ENCODE assay signal across 8 cellular contexts in genomic region chrY:15688536-15688935, GRCh38.
"Had no signal": no experiment of that assay in that cellular context is flagged by ENCODE, and none has a peak within 500 bp of the region (broad histone marks: within the 10 kb centered on the region; RNA-seq: fewer than 3 reads in every experiment).

No MANE protein-coding gene starts in this region.

- H3K27ac Mint-ChIP-seq: GM23338, H9 had no signal

- DNase-seq: H9, HCEC 1CT, IMR-90 had no signal

- H3K4me2 ChIP-seq: GM23338 had no signal

- ATAC-seq: GM23338, K562 had no signal

- H2AFZ ChIP-seq: GM23338 had no signal

- FAIRE-seq: H1, H54, HTR-8/SVneo, K562 had no signal

- H3K4me3 Mint-ChIP-seq: GM23338, H9 had no signal

- H3K4me1 Mint-ChIP-seq: H9 had no signal

- H3K9me3 Mint-ChIP-seq: GM23338, H9 had no signal

- H3K4me3 ChIP-seq: GM23338, K562 had no signal
